In genomic region chr5:157449011-157449723, GRCh38 we compare ENCODE assay signal across 11 cellular contexts. TPM values are rescaled to one million over a fixed set of nuclear protein-coding genes. Genes with fewer than 3 reads are reported as not detected.
DNase-seq lines count a peak whose midpoint lies in the region; ATAC-seq and TF ChIP-seq lines count a peak whose summit lies in the region.
"Had no signal": no experiment of that assay in that cellular context is flagged by ENCODE, and none has a peak within 500 bp of the region (broad histone marks: within the 10 kb centered on the region; RNA-seq: fewer than 3 reads in every experiment).

No MANE protein-coding gene starts in this region.

- H3K9me3 ChIP-seq in mucosa of descending colon = no peaks in the 10 kb centered on the region
- no peaks in the 10 kb centered on the region for H3K9me3 ChIP-seq in A673 (ENCODE audit: low read depth, low read length, poor library complexity, severe bottlenecking)

- TF ChIP-seq CTCF in dorsolateral prefrontal cortex (IDR thresholded peaks at IDR 0.05 in 54 of 56, conservative IDR thresholded peaks at IDR 0.05 in 2 of 56; ENCODE audit: low read depth in 1 of 56, partially characterized antibody in 56 of 56) (no peak), mucosa of descending colon (IDR thresholded peaks at IDR 0.05) (no peak), A673 (conservative IDR thresholded peaks at IDR 0.05; ENCODE audit: low read depth, low read length) (no peak)

- intact Hi-C loops in dorsolateral prefrontal cortex (cut with DNase I) = no loop called here
- intact Hi-C loops in mucosa of descending colon (cut with DNase I, micrococcal nuclease) = no loop called here
- intact Hi-C loops in A673 (cut with micrococcal nuclease; ENCODE audit: unreplicated experiment) = no loop called here

- ATAC-seq in mucosa of descending colon = peak; percentile 28
- no peak for ATAC-seq in HG02973 (IDR thresholded peaks at IDR 0.05; ENCODE audit: unreplicated experiment)
- ATAC-seq in GM19395 (IDR thresholded peaks at IDR 0.05; ENCODE audit: unreplicated experiment) = no peak
- ATAC-seq: activated CD4-positive, CD25-positive, alpha-beta regulatory T cell treated with anti-CD3 and anti-CD28 coated beads, Interleukin-2, amount 50 U/mL, for 24 hours had no signal

- CTCF ChIA-PET in A673 (lab: Charles Lee) = interaction anchor here (1.6 kb wide), 1 partner anchor 107 kb away, joined by 4 read pairs; no protein-coding TSS in a partner anchor

- peak overlapping the region in 54 of 59 donors; percentile 1 to 97 (median 63) for H3K27ac ChIP-seq in dorsolateral prefrontal cortex
- H3K27ac ChIP-seq in urinary bladder (ENCODE audit: low read depth) = peak overlapping the region; percentile 71
- no peak overlapping the region for H3K27ac ChIP-seq in A673 (ENCODE audit: low read depth, low read length, poor library complexity, severe bottlenecking)

- 26% methylated on average over 6 of the region's 6 CpGs for WGBS in urinary bladder

- DNase-seq in NCI-H345 (lab: John Stamatoyannopoulos, UW) (peak; percentile 14), NCI-H345 treated with DMSO at 0.1 percent for 48 hours (lab: John Stamatoyannopoulos, UW; ENCODE audit: unreplicated experiment) (no peak), dorsolateral prefrontal cortex (peak in 4 of 10 donors; percentile 34 to 86 (median 49)), mucosa of descending colon (peak in 2 of 3 donors; percentile 45 to 61), A673 (ENCODE audit: low spot score) (no peak)
- DNase-seq: EL had no signal

- H3K4me3 ChIP-seq in dorsolateral prefrontal cortex = no peak overlapping the region
- H3K4me3 ChIP-seq in mucosa of descending colon = no peak overlapping the region
- no peak overlapping the region for H3K4me3 ChIP-seq in urinary bladder (ENCODE audit: low read depth, low read length)
- no peak overlapping the region for H3K4me3 ChIP-seq in A673 (ENCODE audit: low read depth, low read length, poor library complexity, severe bottlenecking)

- BruUV-seq in A673 (replicated peaks; lab: Mats Ljungman, UMichigan) = no TSS peak

- no peaks in the 10 kb centered on the region for H3K36me3 ChIP-seq in mucosa of descending colon (ENCODE audit: low read depth)
- no peaks in the 10 kb centered on the region for H3K36me3 ChIP-seq in urinary bladder (ENCODE audit: insufficient read depth)
- no peaks in the 10 kb centered on the region for H3K36me3 ChIP-seq in A673 (ENCODE audit: insufficient read depth, low read length, poor library complexity, severe bottlenecking)

- H3K4me1 ChIP-seq in mucosa of descending colon (ENCODE audit: low read depth) = no peaks in the 10 kb centered on the region
- H3K4me1 ChIP-seq in urinary bladder (ENCODE audit: insufficient read depth) = peaks cover 2% of the 10 kb centered on the region
- no peaks in the 10 kb centered on the region for H3K4me1 ChIP-seq in A673 (ENCODE audit: insufficient read depth, low read length, poor library complexity, severe bottlenecking)

- POLR2A ChIA-PET in A673 (lab: Charles Lee; ENCODE audit: low non-redundant PET) = no interaction called here

- H3K27me3 ChIP-seq in dorsolateral prefrontal cortex (no peaks in the 10 kb centered on the region), A673 (replicated peaks; ENCODE audit: insufficient read depth, low read depth, low read length, poor library complexity) (no peaks in the 10 kb centered on the region)

RNA-seq across cellular contexts. Expression of gene NIPAL4, which starts 10.8 kb away (rescaled TPM):
- total RNA-seq in dorsolateral prefrontal cortex (10 to 100 TPM in 26 of 120 experiments, 1 to 10 TPM in 91, under 1 TPM in 3; 0.45 to 25.9 (median 6.0) TPM), mucosa of descending colon (1 to 10 TPM in 1 of 3 donors, under 1 TPM in 1, not detected in 1; 0.70 to 3.2 TPM), urinary bladder (5.0 TPM), A673 (2021) (not detected in 2 replicates)
- 14.6 TPM for polyA plus RNA-seq in urinary bladder
- total RNA-seq: dermis microvascular lymphatic vessel endothelial cell had no signal

Comparison
In these comparisons a context has a peak if more than half of its experiments do, and no peak if none do; other contexts are left out.
1. DNase-seq: peak in NCI-H345 (single experiment) and mucosa of descending colon (2 of 3); none in NCI-H345 treated with DMSO at 0.1 percent for 48 hours (single experiment) and A673 (single experiment).